Comparison of ENCODE assay signal across 8 cellular contexts in the genomic region with DNA sequence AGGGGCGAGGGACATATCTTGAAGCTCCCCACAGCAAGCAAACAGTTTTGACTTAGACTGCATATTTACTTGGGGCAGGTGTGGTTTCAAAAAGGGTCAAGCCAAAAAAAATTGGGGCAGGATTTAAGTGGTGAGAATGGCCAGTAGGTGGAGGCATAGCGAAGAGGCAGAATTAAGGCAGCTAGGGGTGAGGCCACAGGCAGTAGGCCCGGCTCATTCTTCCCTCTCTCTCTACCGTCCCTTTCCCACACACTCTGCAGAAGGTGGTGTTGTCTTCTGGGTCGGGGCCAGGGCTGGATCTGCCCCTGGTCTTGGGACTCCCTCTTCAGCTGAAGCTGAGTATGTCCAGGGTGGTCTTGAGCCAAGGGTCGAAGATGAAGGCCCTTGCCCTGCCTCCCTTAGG. TPM values are rescaled to one million over a fixed set of nuclear protein-coding genes. Genes with fewer than 3 reads are reported as not detected.
DNase-seq lines count a peak whose midpoint lies in the region; ATAC-seq and TF ChIP-seq lines count a peak whose summit lies in the region.

No MANE protein-coding gene starts in this region.

- DNase-seq in G401 (ENCODE audit: low spot score) (peak; percentile 30), NCI-H226 (peak; percentile 38), amniotic epithelial cell (ENCODE audit: low read depth) (peak; percentile 40), kidney epithelial cell (ENCODE audit: low read depth) (no peak), ureter (ENCODE audit: low spot score) (no peak), NCI-H2107 treated with DMSO at 0.1 percent for 48 hours (lab: John Stamatoyannopoulos, UW; ENCODE audit: unreplicated experiment) (no peak)

- peak; percentile 78 for TF ChIP-seq CTCF in 22Rv1 (IDR thresholded peaks at IDR 0.05)
- peak; percentile 47 for TF ChIP-seq CTCF in kidney epithelial cell (IDR thresholded peaks at IDR 0.05; ENCODE audit: insufficient read depth, low read length, poor library complexity, severe bottlenecking)

- in situ Hi-C loops in G401 (cut with HindIII; ENCODE audit: low sequenced_read_pairs), result no loop called here

- no peaks in the 10 kb centered on the region for H3K36me3 ChIP-seq in kidney epithelial cell (ENCODE audit: control insufficient read depth, insufficient read depth, low read length)

- H3K4me3 ChIP-seq in kidney epithelial cell (ENCODE audit: low read depth, low read length), result no peak overlapping the region

- H3K27ac ChIP-seq in 22Rv1, result no peak overlapping the region

- peaks cover 2% of the 10 kb centered on the region for H3K27me3 ChIP-seq in kidney epithelial cell (ENCODE audit: control insufficient read depth, insufficient read depth, low read length)

- no peak for ATAC-seq in GM19463 (IDR thresholded peaks at IDR 0.05; ENCODE audit: unreplicated experiment)

RNA-seq across cellular contexts. Expression of a gene that starts 2.6 kb away (rescaled TPM):
- not detected in 2 replicates for total RNA-seq in G401 (2014; rRNA removed; shearing (Covaris generic))
- total RNA-seq in kidney epithelial cell, result 0.79 TPM in 1 of 2 replicates, not detected in the other
- total RNA-seq in ureter, result not detected

RNA-seq across cellular contexts. Expression of a gene that starts 4.9 kb away (rescaled TPM):
- total RNA-seq in G401 (2014; rRNA removed; shearing (Covaris generic)), result 70.2 and 96.9 TPM in 2 replicates
- 61.6 and 76.0 TPM in 2 replicates for total RNA-seq in kidney epithelial cell
- total RNA-seq in ureter, result 57.1 TPM

RNA-seq across cellular contexts. Expression of a gene that starts 17.8 kb away (rescaled TPM):
- 75.9 and 88.0 TPM in 2 replicates for total RNA-seq in G401 (2014; rRNA removed; shearing (Covaris generic))
- 43.0 and 45.7 TPM in 2 replicates for total RNA-seq in kidney epithelial cell
- 30.6 TPM for total RNA-seq in ureter

RNA-seq across cellular contexts. Expression of a gene that starts 18.2 kb away (rescaled TPM):
- not detected in 2 replicates for total RNA-seq in G401 (2014; rRNA removed; shearing (Covaris generic))
- total RNA-seq in kidney epithelial cell (not detected in 2 replicates), ureter (10.0 TPM)

RNA-seq across cellular contexts. Expression of a gene that starts 42.6 kb away (rescaled TPM):
- total RNA-seq in G401 (2014; rRNA removed; shearing (Covaris generic)), result 6.8 and 12.1 TPM in 2 replicates
- total RNA-seq in kidney epithelial cell (1.8 and 3.4 TPM in 2 replicates), ureter (8.0 TPM)

Comparison
In these comparisons a context has a peak if more than half of its experiments do, and no peak if none do; other contexts are left out.
1. DNase-seq: peak in G401 (single experiment), NCI-H226 (single experiment) and amniotic epithelial cell (single experiment); none in kidney epithelial cell (single experiment), ureter (single experiment) and NCI-H2107 treated with DMSO at 0.1 percent for 48 hours (single experiment).